Comparison of ENCODE assay signal across 13 cellular contexts in genomic region chr19:16569609-16570320, GRCh38. TPM values are rescaled to one million over a fixed set of nuclear protein-coding genes. Genes with fewer than 3 reads are reported as not detected.
A peak's percentile ranks its signal among the peaks of the same experiment; 100 is the strongest.
DNase-seq lines count a peak whose midpoint lies in the region; ATAC-seq and TF ChIP-seq lines count a peak whose summit lies in the region.
"Had no signal": no experiment of that assay in that cellular context is flagged by ENCODE, and none has a peak within 500 bp of the region (broad histone marks: within the 10 kb centered on the region; RNA-seq: fewer than 3 reads in every experiment).

No MANE protein-coding gene starts in this region.

- peaks cover 15% of the 10 kb centered on the region for H4K20me1 ChIP-seq in GM23338 (replicated peaks; ENCODE audit: insufficient read depth)

- H3K36me3 ChIP-seq in GM23338 (ENCODE audit: insufficient read depth) (peaks cover 13% of the 10 kb centered on the region), mesodermal cell (ENCODE audit: control insufficient read depth, insufficient read depth, low read length) (peaks cover 62% of the 10 kb centered on the region)

- no peaks in the 10 kb centered on the region for H3K9me2 ChIP-seq in GM23338 (ENCODE audit: insufficient read depth)

- no peak for ATAC-seq in GM23338
- ATAC-seq in activated naive CD8-positive, alpha-beta T cell treated with anti-CD3 and anti-CD28 coated beads, Interleukin-2, amount 10 ng/mL, durations not matched to agents 7 days and 5 days (ENCODE audit: low read depth) = no peak
- no peak for ATAC-seq in GM21515 (IDR thresholded peaks at IDR 0.05; ENCODE audit: unreplicated experiment)
- ATAC-seq: heart right ventricle, sciatic nerve had no signal

- H3K36me3 Mint-ChIP-seq in GM23338 (ENCODE audit: low read depth) = peaks cover 34% of the 10 kb centered on the region
- peaks cover 35% of the 10 kb centered on the region for H3K36me3 Mint-ChIP-seq in activated naive CD8-positive, alpha-beta T cell treated with anti-CD3 and anti-CD28 coated beads, Interleukin-2, amount 10 ng/mL, durations not matched to agents 7 days and 5 days

- peaks cover 10% of the 10 kb centered on the region for H3K27me3 Mint-ChIP-seq in GM23338 (ENCODE audit: insufficient read depth, low read depth, poor library complexity)
- H3K27me3 Mint-ChIP-seq in activated naive CD8-positive, alpha-beta T cell treated with anti-CD3 and anti-CD28 coated beads, Interleukin-2, amount 10 ng/mL, durations not matched to agents 7 days and 5 days = no peaks in the 10 kb centered on the region

- H3K79me2 ChIP-seq in GM23338 (replicated peaks; ENCODE audit: insufficient read depth) = peaks cover 48% of the 10 kb centered on the region

- no peak overlapping the region for H3K4me2 ChIP-seq in GM23338

- no peaks in the 10 kb centered on the region for H3K27me3 ChIP-seq in GM23338 (ENCODE audit: insufficient read depth)
- H3K27me3 ChIP-seq: heart right ventricle had no signal

- H2AFZ ChIP-seq in GM23338 = no peak overlapping the region

- H3K4me3 ChIP-seq in GM23338 (no peak overlapping the region), mesodermal cell (ENCODE audit: extremely low read depth, insufficient read depth, low read length, poor library complexity, severe bottlenecking) (no peak overlapping the region)
- H3K4me3 ChIP-seq: heart right ventricle had no signal

- 94 to 95% methylated on average over 14 to 17 of the region's 17 CpGs for WGBS in mesodermal cell (ENCODE audit: insufficient coverage in 2 of 2), 2 experiments

- peak overlapping the region; percentile 77; the same call in 1 of the 2 replicates for H3K27ac Mint-ChIP-seq in GM23338
- H3K27ac Mint-ChIP-seq in activated naive CD8-positive, alpha-beta T cell treated with anti-CD3 and anti-CD28 coated beads, Interleukin-2, amount 10 ng/mL, durations not matched to agents 7 days and 5 days = peak overlapping the region; percentile 73

- no peaks in the 10 kb centered on the region for H3K9me3 Mint-ChIP-seq in GM23338
- H3K9me3 Mint-ChIP-seq in activated naive CD8-positive, alpha-beta T cell treated with anti-CD3 and anti-CD28 coated beads, Interleukin-2, amount 10 ng/mL, durations not matched to agents 7 days and 5 days = no peaks in the 10 kb centered on the region

- H3F3A ChIP-seq in GM23338 (replicated peaks; ENCODE audit: low read depth) = peaks cover 18% of the 10 kb centered on the region; the same call in 1 of the 2 replicates

- H3K4me1 ChIP-seq in GM23338 (ENCODE audit: insufficient read depth) = peaks cover 9% of the 10 kb centered on the region; the same call in 1 of the 2 replicates
- peaks cover 25% of the 10 kb centered on the region for H3K4me1 ChIP-seq in mesodermal cell (ENCODE audit: control insufficient read depth, insufficient read depth, low read length, poor library complexity, severe bottlenecking)

- DNase-seq in GM23338 (ENCODE audit: low spot score) = no peak
- no peak for DNase-seq in activated naive CD8-positive, alpha-beta T cell treated with anti-CD3 and anti-CD28 coated beads, Interleukin-2, amount 10 ng/mL, durations not matched to agents 7 days and 5 days
- no peak for DNase-seq in effector CD8-positive, alpha-beta T cell (lab: John Stamatoyannopoulos, UW)
- DNase-seq in GDM1 (lab: John Stamatoyannopoulos, UW) = no peak
- DNase-seq in stimulated activated CD4-positive, alpha-beta T cell treated with anti-CD3 and anti-CD28 coated beads, Interleukin-12 subunit alpha, Interleukin-12 subunit beta, amount 100 ng/mL, for 4 hours = no peak
- DNase-seq: dermis blood vessel endothelial cell, heart right ventricle, NCI-H2171, OCI-M1 had no signal

- H3K4me1 Mint-ChIP-seq in GM23338 = peaks cover 8% of the 10 kb centered on the region
- H3K4me1 Mint-ChIP-seq in activated naive CD8-positive, alpha-beta T cell treated with anti-CD3 and anti-CD28 coated beads, Interleukin-2, amount 10 ng/mL, durations not matched to agents 7 days and 5 days = peaks cover 51% of the 10 kb centered on the region

- H3K27ac ChIP-seq in 22Rv1 = peak overlapping the region; percentile 38
- H3K27ac ChIP-seq in GM23338 (ENCODE audit: low read depth) = no peak overlapping the region
- peak overlapping the region; percentile 16 for H3K27ac ChIP-seq in mesodermal cell (ENCODE audit: low read depth, low read length, severe bottlenecking)

- peak overlapping the region; percentile 16; the same call in 1 of the 3 replicates for H3K4me3 Mint-ChIP-seq in GM23338
- H3K4me3 Mint-ChIP-seq in activated naive CD8-positive, alpha-beta T cell treated with anti-CD3 and anti-CD28 coated beads, Interleukin-2, amount 10 ng/mL, durations not matched to agents 7 days and 5 days = peak overlapping the region; percentile 95

- POLR2A ChIA-PET in activated naive CD8-positive, alpha-beta T cell treated with anti-CD3 and anti-CD28 coated beads, Interleukin-2, amount 10 ng/mL, durations not matched to agents 7 days and 5 days (lab: Charles Lee) = interaction anchor here (1.0 kb wide), 1 partner anchor 59 kb away, joined by 5 read pairs; the partner anchor contains the start of gene MED26

- no peak for TF ChIP-seq CTCF in 22Rv1 (IDR thresholded peaks at IDR 0.05)
- TF ChIP-seq CTCF in GM23338 (conservative IDR thresholded peaks at IDR 0.05; ENCODE audit: low read depth in 2 of 2) = peak in 1 of 2 experiments; percentile 14; a peak in 1 of 4 replicates

- no peaks in the 10 kb centered on the region for H3K9me3 ChIP-seq in mesodermal cell (ENCODE audit: control insufficient read depth, low read length)
- H3K9me3 ChIP-seq: heart right ventricle had no signal

RNA-seq across cellular contexts. Expression of gene SLC35E1, which starts 2.5 kb away (rescaled TPM):
- 24.1 and 30.3 TPM in 2 replicates for total RNA-seq in GM23338 (2014; rRNA removed; shearing (Covaris generic))
- 16.2 and 17.0 TPM in 2 replicates for polyA plus RNA-seq in GM23338 (2016; fragmentation: Nextera tagmentation; extraction: Ambion mirVana)
- 10 to 100 TPM; 43.4 to 44.5 TPM for total RNA-seq in activated naive CD8-positive, alpha-beta T cell treated with anti-CD3 and anti-CD28 coated beads, Interleukin-2, amount 10 ng/mL, durations not matched to agents 7 days and 5 days
- 29.1 TPM for polyA plus RNA-seq in mesodermal cell (2013, experiment 1 of 2)
- polyA plus RNA-seq in mesodermal cell (2013, experiment 2 of 2) = 28.8 TPM

RNA-seq across cellular contexts. Expression of gene CHERP, which starts 27.5 kb away (rescaled TPM):
- total RNA-seq in GM23338 (2014; rRNA removed; shearing (Covaris generic)) = 31.0 and 31.6 TPM in 2 replicates
- polyA plus RNA-seq in GM23338 (2016; fragmentation: Nextera tagmentation; extraction: Ambion mirVana) = 37.5 and 41.2 TPM in 2 replicates
- total RNA-seq in activated naive CD8-positive, alpha-beta T cell treated with anti-CD3 and anti-CD28 coated beads, Interleukin-2, amount 10 ng/mL, durations not matched to agents 7 days and 5 days = 10 to 100 TPM; 65.5 to 67.0 TPM
- 47.7 TPM for polyA plus RNA-seq in mesodermal cell (2013, experiment 1 of 2)
- polyA plus RNA-seq in mesodermal cell (2013, experiment 2 of 2) = 36.3 TPM

RNA-seq across cellular contexts. Expression of gene MED26, which starts 58.2 kb away (rescaled TPM):
- 13.1 and 15.4 TPM in 2 replicates for total RNA-seq in GM23338 (2014; rRNA removed; shearing (Covaris generic))
- 7.4 and 8.6 TPM in 2 replicates for polyA plus RNA-seq in GM23338 (2016; fragmentation: Nextera tagmentation; extraction: Ambion mirVana)
- 10 to 100 TPM; 16.4 to 21.2 TPM for total RNA-seq in activated naive CD8-positive, alpha-beta T cell treated with anti-CD3 and anti-CD28 coated beads, Interleukin-2, amount 10 ng/mL, durations not matched to agents 7 days and 5 days
- polyA plus RNA-seq in mesodermal cell (2013, experiment 1 of 2) = 6.6 TPM
- 5.6 TPM for polyA plus RNA-seq in mesodermal cell (2013, experiment 2 of 2)
